8 cellular contexts compared by ENCODE assay signal in the genomic region with DNA sequence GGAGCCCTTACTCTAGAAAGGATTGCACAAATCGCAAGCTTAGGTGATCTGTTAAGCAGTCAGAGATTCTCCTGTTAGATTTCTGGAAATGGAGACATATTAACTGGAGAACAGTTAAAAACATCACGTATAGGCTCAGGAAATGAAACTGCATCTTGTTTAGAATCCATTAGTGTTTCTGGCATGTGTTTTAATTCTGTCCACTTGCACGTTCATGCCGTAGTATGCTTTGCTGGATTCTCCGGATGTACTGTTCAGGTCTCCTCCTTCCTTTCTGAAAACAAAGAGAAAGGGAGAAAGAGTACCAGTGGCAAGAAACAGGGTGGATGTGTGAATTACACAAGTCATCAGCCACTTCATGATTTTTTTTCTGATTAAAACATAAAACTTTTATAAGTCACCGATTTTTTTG. TPM values are rescaled to one million over a fixed set of nuclear protein-coding genes. Genes with fewer than 3 reads are reported as not detected.
DNase-seq lines count a peak whose midpoint lies in the region; ATAC-seq, FAIRE-seq and TF ChIP-seq lines count a peak whose summit lies in the region.

No MANE protein-coding gene starts in this region.

- peaks cover 20% of the 10 kb centered on the region for H3K4me1 ChIP-seq in body of pancreas

- no peak for ATAC-seq in body of pancreas
- ATAC-seq in HG03108 (IDR thresholded peaks at IDR 0.05; ENCODE audit: unreplicated experiment) = no peak
- no peak for ATAC-seq in HG02884 (IDR thresholded peaks at IDR 0.05; ENCODE audit: unreplicated experiment)

- no peaks in the 10 kb centered on the region for H3K36me3 ChIP-seq in body of pancreas (replicated peaks in 1 of 2; ENCODE audit: insufficient read depth in 1 of 2, low read depth in 2 of 2)

- TF ChIP-seq POLR2A in body of pancreas (IDR thresholded peaks at IDR 0.05) = no peak

- DNase-seq in DMS53 treated with DMSO at 0.1 percent for 48 hours (lab: John Stamatoyannopoulos, UW; ENCODE audit: unreplicated experiment) = peak; percentile 70
- DNase-seq in HuH-7.5 (ENCODE audit: low spot score) = peak; percentile 25
- no peak for DNase-seq in body of pancreas
- DNase-seq in lung microvascular endothelial cell (ENCODE audit: low read depth in 2 of 2) = peak; percentile 29 to 46
- peak; percentile 13 for DNase-seq in urothelium cell line (ENCODE audit: low spot score)
- no peak for DNase-seq in Ammon's horn (ENCODE audit: low spot score)

- H3K4me3 ChIP-seq in body of pancreas = peak overlapping the region; percentile 39 to 52

- no peaks in the 10 kb centered on the region for H3K27me3 ChIP-seq in body of pancreas

- no peak for TF ChIP-seq CTCF in body of pancreas (IDR thresholded peaks at IDR 0.05)

- WGBS in body of pancreas, 2 donors = 0 to 1% methylated on average over 6 of the region's 6 CpGs

- H3K27ac ChIP-seq in body of pancreas = peak overlapping the region; percentile 47 to 80 (median 60)

- no peaks in the 10 kb centered on the region for H3K9me3 ChIP-seq in body of pancreas

- no peak for FAIRE-seq in urothelium cell line (lab: Jason Lieb, UNC)

- intact Hi-C loops in body of pancreas (cut with DNase I) = no loop called here

RNA-seq across cellular contexts. Expression of gene RGMB, which starts 2.5 kb away (rescaled TPM):
- total RNA-seq in body of pancreas = 10 to 100 TPM; 21.0 to 21.8 TPM
- total RNA-seq in lung microvascular endothelial cell = 6.3 and 7.0 TPM in 2 replicates

Comparison
In these comparisons a context has a peak if more than half of its experiments do, and no peak if none do; other contexts are left out.
1. DNase-seq: peak in DMS53 treated with DMSO at 0.1 percent for 48 hours (single experiment), HuH-7.5 (single experiment), lung microvascular endothelial cell (2 of 2) and urothelium cell line (single experiment); none in body of pancreas (0 of 4) and Ammon's horn (single experiment).